Comparison of ENCODE assay signal across 12 cellular contexts in the genomic region with DNA sequence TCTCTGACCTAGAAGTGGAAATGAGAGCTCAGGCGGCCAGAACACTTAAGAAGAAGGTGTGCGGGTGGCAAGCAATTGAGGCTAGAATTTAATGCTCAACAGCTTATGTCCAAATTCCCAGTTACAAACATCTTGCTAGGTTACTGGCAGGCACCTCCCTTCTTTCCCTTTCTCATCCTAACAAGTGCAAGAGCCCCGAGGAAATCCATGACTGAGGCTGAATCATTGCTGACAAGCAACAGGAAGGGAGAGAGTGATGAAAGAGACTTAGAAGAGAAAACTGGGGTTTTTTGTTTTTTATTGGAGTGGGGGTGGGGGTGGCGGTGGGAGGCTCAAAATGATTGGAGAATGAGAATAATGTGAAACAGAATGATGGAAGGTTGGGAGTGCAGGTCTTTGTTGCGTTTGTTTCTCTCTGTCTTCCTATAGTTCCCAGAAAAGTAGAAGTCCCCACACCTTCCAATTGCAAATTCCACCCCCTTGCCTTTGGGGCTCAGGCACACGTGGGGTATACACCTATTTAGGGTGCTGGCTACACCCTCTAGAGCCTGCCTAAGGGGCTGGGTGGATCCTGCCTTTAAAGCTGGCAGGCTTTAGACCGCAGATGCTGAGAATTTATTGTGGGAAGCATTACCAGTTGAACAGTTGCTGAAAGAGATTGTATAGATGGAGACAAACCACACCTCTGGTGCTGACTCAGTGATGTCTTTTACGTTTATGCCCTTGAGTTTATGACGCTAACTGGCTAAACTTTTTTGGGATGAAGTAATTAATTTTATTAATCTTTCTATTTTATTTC. TPM values are rescaled to one million over a fixed set of nuclear protein-coding genes. Genes with fewer than 3 reads are reported as not detected.
DNase-seq lines count a peak whose midpoint lies in the region; ATAC-seq lines count a peak whose summit lies in the region.
"Had no signal": no experiment of that assay in that cellular context is flagged by ENCODE, and none has a peak within 500 bp of the region (broad histone marks: within the 10 kb centered on the region; RNA-seq: fewer than 3 reads in every experiment).

No MANE protein-coding gene starts in this region.

- H3K4me3 ChIP-seq in skin epidermis = peak overlapping the region; percentile 39 to 62 (median 54)

- CTCF ChIA-PET in activated CD4-positive, alpha-beta memory T cell treated with anti-CD3 and anti-CD28 coated beads, Interleukin-2, amount 10 ng/mL, durations not matched to agents 7 days and 5 days (lab: Charles Lee) = no interaction called here

- ATAC-seq in HG03175 (IDR thresholded peaks at IDR 0.05; ENCODE audit: unreplicated experiment) (no peak), GM18511 (IDR thresholded peaks at IDR 0.05; ENCODE audit: unreplicated experiment) (no peak)
- ATAC-seq: activated T-helper 17 cell treated with anti-CD3 and anti-CD28 coated beads, Interleukin-2, amount 50 U/mL, for 72 hours had no signal

- DNase-seq in HCEC 1CT (peak; percentile 68), SW480 (ENCODE audit: low spot score) (peak; percentile 22), glomerular visceral epithelial cell (ENCODE audit: extremely low spot score) (peak; percentile 25)
- DNase-seq in activated CD4-positive, alpha-beta memory T cell treated with anti-CD3 and anti-CD28 coated beads, Interleukin-2, amount 10 ng/mL, durations not matched to agents 7 days and 5 days = no peak
- DNase-seq in T-helper 2 cell treated with Interferon-gamma antibody and Interleukin-4, amounts not matched to agents 5 μg/mL and 100 μg/mL, for 36 hours (ENCODE audit: low spot score) = no peak
- DNase-seq: stimulated activated naive CD4-positive, alpha-beta T cell had no signal

- no peaks in the 10 kb centered on the region for H3K4me1 Mint-ChIP-seq in activated CD4-positive, alpha-beta memory T cell treated with anti-CD3 and anti-CD28 coated beads, Interleukin-2, amount 10 ng/mL, durations not matched to agents 7 days and 5 days
- no peaks in the 10 kb centered on the region for H3K4me1 Mint-ChIP-seq in T-helper 2 cell treated with Interferon-gamma antibody and Interleukin-4, amounts not matched to agents 5 μg/mL and 100 μg/mL, for 36 hours (ENCODE audit: low read depth)
- H3K4me1 Mint-ChIP-seq: activated T-helper 17 cell treated with anti-CD3 and anti-CD28 coated beads, Interleukin-2, amount 50 U/mL, for 72 hours had no signal

- H3K36me3 Mint-ChIP-seq in activated CD4-positive, alpha-beta memory T cell treated with anti-CD3 and anti-CD28 coated beads, Interleukin-2, amount 10 ng/mL, durations not matched to agents 7 days and 5 days (ENCODE audit: low read depth) = no peaks in the 10 kb centered on the region
- H3K36me3 Mint-ChIP-seq in T-helper 2 cell treated with Interferon-gamma antibody and Interleukin-4, amounts not matched to agents 5 μg/mL and 100 μg/mL, for 36 hours (ENCODE audit: low read depth) = no peaks in the 10 kb centered on the region

- H3K4me3 Mint-ChIP-seq in activated CD4-positive, alpha-beta memory T cell treated with anti-CD3 and anti-CD28 coated beads, Interleukin-2, amount 10 ng/mL, durations not matched to agents 7 days and 5 days = no peak overlapping the region
- H3K4me3 Mint-ChIP-seq in T-helper 2 cell treated with Interferon-gamma antibody and Interleukin-4, amounts not matched to agents 5 μg/mL and 100 μg/mL, for 36 hours = no peak overlapping the region
- H3K4me3 Mint-ChIP-seq: activated T-helper 17 cell treated with anti-CD3 and anti-CD28 coated beads, Interleukin-2, amount 50 U/mL, for 72 hours had no signal

- no peak overlapping the region for H3K27ac Mint-ChIP-seq in activated CD4-positive, alpha-beta memory T cell treated with anti-CD3 and anti-CD28 coated beads, Interleukin-2, amount 10 ng/mL, durations not matched to agents 7 days and 5 days
- no peak overlapping the region for H3K27ac Mint-ChIP-seq in T-helper 2 cell treated with Interferon-gamma antibody and Interleukin-4, amounts not matched to agents 5 μg/mL and 100 μg/mL, for 36 hours
- H3K27ac Mint-ChIP-seq: activated T-helper 17 cell treated with anti-CD3 and anti-CD28 coated beads, Interleukin-2, amount 50 U/mL, for 72 hours; dendritic cell treated with granulocyte-macrophage colony-stimulating factor and Interleukin-4, amounts not matched to agents 40 ng/mL and 50 ng/mL, for 4 days had no signal

- peak overlapping the region; percentile 53 to 96 (median 90) for H3K27ac ChIP-seq in skin epidermis

- H3K9me3 Mint-ChIP-seq in activated CD4-positive, alpha-beta memory T cell treated with anti-CD3 and anti-CD28 coated beads, Interleukin-2, amount 10 ng/mL, durations not matched to agents 7 days and 5 days = peaks cover 7% of the 10 kb centered on the region
- peaks cover 9% of the 10 kb centered on the region for H3K9me3 Mint-ChIP-seq in T-helper 2 cell treated with Interferon-gamma antibody and Interleukin-4, amounts not matched to agents 5 μg/mL and 100 μg/mL, for 36 hours
- H3K9me3 Mint-ChIP-seq: dendritic cell treated with granulocyte-macrophage colony-stimulating factor and Interleukin-4, amounts not matched to agents 40 ng/mL and 50 ng/mL, for 4 days had no signal

- H3K27me3 Mint-ChIP-seq in activated CD4-positive, alpha-beta memory T cell treated with anti-CD3 and anti-CD28 coated beads, Interleukin-2, amount 10 ng/mL, durations not matched to agents 7 days and 5 days = peaks cover 3% of the 10 kb centered on the region
- peaks cover 15% of the 10 kb centered on the region for H3K27me3 Mint-ChIP-seq in T-helper 2 cell treated with Interferon-gamma antibody and Interleukin-4, amounts not matched to agents 5 μg/mL and 100 μg/mL, for 36 hours (ENCODE audit: low read depth)

- POLR2A ChIA-PET in activated CD4-positive, alpha-beta memory T cell treated with anti-CD3 and anti-CD28 coated beads, Interleukin-2, amount 10 ng/mL, durations not matched to agents 7 days and 5 days (lab: Charles Lee) = no interaction called here

RNA-seq across cellular contexts. Expression of gene FAM83B, which starts 1.4 kb away (rescaled TPM):
- not detected for total RNA-seq in activated CD4-positive, alpha-beta memory T cell treated with anti-CD3 and anti-CD28 coated beads, Interleukin-2, amount 10 ng/mL, durations not matched to agents 7 days and 5 days
- total RNA-seq: activated T-helper 17 cell treated with anti-CD3 and anti-CD28 coated beads, Interleukin-2, amount 50 U/mL, for 72 hours; skeletal muscle tissue had no signal

Comparison
In these comparisons a context has a peak if more than half of its experiments do, and no peak if none do; other contexts are left out.
1. DNase-seq: peak in HCEC 1CT (single experiment), SW480 (single experiment) and glomerular visceral epithelial cell (single experiment); none in activated CD4-positive, alpha-beta memory T cell treated with anti-CD3 and anti-CD28 coated beads, Interleukin-2, amount 10 ng/mL, durations not matched to agents 7 days and 5 days (single experiment) and T-helper 2 cell treated with Interferon-gamma antibody and Interleukin-4, amounts not matched to agents 5 μg/mL and 100 μg/mL, for 36 hours (single experiment).